ENCODE assay signal across 15 cellular contexts in genomic region chr10:95475827-95476481, GRCh38.
DNase-seq lines count a peak whose midpoint lies in the region; ATAC-seq and TF ChIP-seq lines count a peak whose summit lies in the region.
"Had no signal": no experiment of that assay in that cellular context is flagged by ENCODE, and none has a peak within 500 bp of the region (broad histone marks: within the 10 kb centered on the region; RNA-seq: fewer than 3 reads in every experiment).

No MANE protein-coding gene starts in this region.

- peak overlapping the region in 2 of 3 experiments; percentile 96 to 98; a peak in 5 of 7 replicates for H3K27ac Mint-ChIP-seq in H9
- H3K27ac Mint-ChIP-seq: activated CD4-positive, alpha-beta T cell treated with anti-CD3 and anti-CD28 coated beads, Interleukin-2, amount 10 ng/mL, durations not matched to agents 24 days and 14 days; activated T-helper 17 cell treated with anti-CD3 and anti-CD28 coated beads, Interleukin-2, amount 50 U/mL, for 72 hours; IgD-negative memory B cell had no signal

- H3K4me1 ChIP-seq in H9 (ENCODE audit: insufficient read depth, low read length) (peaks cover 18% of the 10 kb centered on the region; the same call in 1 of the 2 replicates), Peyer's patch (peaks cover 0 to 36% (median 2%) of the 10 kb centered on the region in 4 donors), iPS-20b (ENCODE audit: insufficient read depth, low read length) (peaks cover 39% of the 10 kb centered on the region), skeletal muscle tissue (ENCODE audit: control insufficient read depth in 3 of 3, insufficient read depth in 3 of 3, low read length in 3 of 3) (peaks cover 65 to 83% (median 76%) of the 10 kb centered on the region in 3 donors)

- H2BK5ac ChIP-seq in H9 (ENCODE audit: insufficient read length, low read length): no peak overlapping the region

- no peaks in the 10 kb centered on the region for H3K9me3 Mint-ChIP-seq in H9
- H3K9me3 Mint-ChIP-seq: activated CD4-positive, alpha-beta T cell treated with anti-CD3 and anti-CD28 coated beads, Interleukin-2, amount 10 ng/mL, durations not matched to agents 24 days and 14 days; activated T-helper 17 cell treated with anti-CD3 and anti-CD28 coated beads, Interleukin-2, amount 50 U/mL, for 72 hours; IgD-negative memory B cell had no signal

- H3K4ac ChIP-seq in H9 (ENCODE audit: low read depth, low read length): no peak overlapping the region

- H2AK5ac ChIP-seq in H9 (ENCODE audit: insufficient read length, low read length): no peak overlapping the region

- no peak overlapping the region for H4K5ac ChIP-seq in H9 (ENCODE audit: insufficient read length, low read depth, low read length)

- H3K4me1 Mint-ChIP-seq in H9: peaks cover 62 to 73% of the 10 kb centered on the region in 2 experiments
- H3K4me1 Mint-ChIP-seq: activated CD4-positive, alpha-beta T cell treated with anti-CD3 and anti-CD28 coated beads, Interleukin-2, amount 10 ng/mL, durations not matched to agents 24 days and 14 days; activated T-helper 17 cell treated with anti-CD3 and anti-CD28 coated beads, Interleukin-2, amount 50 U/mL, for 72 hours had no signal

- H3K36me3 ChIP-seq in Peyer's patch (no peaks in the 10 kb centered on the region), iPS-20b (ENCODE audit: insufficient read depth, low read depth, low read length) (no peaks in the 10 kb centered on the region), skeletal muscle tissue (ENCODE audit: control insufficient read depth in 3 of 3, insufficient read depth in 3 of 3, low read length in 3 of 3) (no peaks in the 10 kb centered on the region)
- H3K36me3 ChIP-seq: BLaER1 treated with 17β-estradiol and CSF1 and Interleukin-3, amounts not matched to agents 10 nM and 100 nM; brain microvascular endothelial cell had no signal

- no peak overlapping the region for H2BK20ac ChIP-seq in H9 (ENCODE audit: low read depth, low read length, poor library complexity, severe bottlenecking)

- no peak overlapping the region for H3K56ac ChIP-seq in H9 (ENCODE audit: insufficient read length, low read depth, low read length)

- H3K4me3 ChIP-seq in Peyer's patch (no peak overlapping the region), iPS-20b (ENCODE audit: low read length) (peak overlapping the region; percentile 28; the same call in 1 of the 2 replicates), skeletal muscle tissue (ENCODE audit: low read length in 3 of 3) (no peak overlapping the region)
- H3K4me3 ChIP-seq: BLaER1 treated with 17β-estradiol and CSF1 and Interleukin-3, amounts not matched to agents 10 nM and 100 nM had no signal

- H3K9me3 ChIP-seq in H9 (ENCODE audit: control insufficient read depth, low read depth, low read length) (no peaks in the 10 kb centered on the region), Peyer's patch (no peaks in the 10 kb centered on the region), iPS-20b (ENCODE audit: insufficient read depth, low read depth, low read length) (no peaks in the 10 kb centered on the region), skeletal muscle tissue (ENCODE audit: control insufficient read depth in 3 of 3, low read length in 3 of 3) (no peaks in the 10 kb centered on the region)
- H3K9me3 ChIP-seq: BLaER1 treated with 17β-estradiol and CSF1 and Interleukin-3, amounts not matched to agents 10 nM and 100 nM had no signal

- H4K8ac ChIP-seq in H9 (replicated peaks; ENCODE audit: insufficient read length, low read depth, low read length): no peak overlapping the region

- H3K36me3 Mint-ChIP-seq in H9 (ENCODE audit: insufficient read depth in 1 of 3, low read depth in 3 of 3): peaks cover 0 to 2% (median 2%) of the 10 kb centered on the region in 3 experiments; a peak in 1 of 7 replicates
- H3K36me3 Mint-ChIP-seq: IgD-negative memory B cell had no signal

- peak overlapping the region; percentile 39; the same call in 1 of the 2 replicates for H3K14ac ChIP-seq in H9 (ENCODE audit: insufficient read depth, low read length)

- peak overlapping the region; percentile 22 for H3T11ph ChIP-seq in H9 (ENCODE audit: low read length)

- H3K27me3 ChIP-seq in H9 (ENCODE audit: insufficient read depth, low read length): no peaks in the 10 kb centered on the region
- no peaks in the 10 kb centered on the region for H3K27me3 ChIP-seq in Peyer's patch
- no peaks in the 10 kb centered on the region for H3K27me3 ChIP-seq in iPS-20b (ENCODE audit: insufficient read depth, low read length)
- H3K27me3 ChIP-seq in skeletal muscle tissue (ENCODE audit: control insufficient read depth in 3 of 3, insufficient read depth in 3 of 3, low read length in 3 of 3): no peaks in the 10 kb centered on the region
- H3K27me3 ChIP-seq: BLaER1 treated with 17β-estradiol and CSF1 and Interleukin-3, amounts not matched to agents 10 nM and 100 nM; brain microvascular endothelial cell had no signal

- H2BK120ac ChIP-seq in H9 (ENCODE audit: low read depth, low read length, poor library complexity, severe bottlenecking): no peak overlapping the region

- H3K79me1 ChIP-seq in H9 (ENCODE audit: insufficient read depth, low read depth, low read length, poor library complexity, severe bottlenecking): no peaks in the 10 kb centered on the region

- peaks cover 2% of the 10 kb centered on the region; the same call in 1 of the 2 replicates for H3K79me2 ChIP-seq in H9 (ENCODE audit: insufficient read depth, low read length)

- H4K20me1 ChIP-seq in H9 (ENCODE audit: control insufficient read depth, insufficient read depth, insufficient read length): no peaks in the 10 kb centered on the region
- H4K20me1 ChIP-seq: BLaER1 treated with 17β-estradiol and CSF1 and Interleukin-3, amounts not matched to agents 10 nM and 100 nM had no signal

- H2AFZ ChIP-seq in H9 (ENCODE audit: low read length): no peak overlapping the region

- H3K27me3 Mint-ChIP-seq in H9 (ENCODE audit: low read depth): no peaks in the 10 kb centered on the region
- H3K27me3 Mint-ChIP-seq: activated T-helper 17 cell treated with anti-CD3 and anti-CD28 coated beads, Interleukin-2, amount 50 U/mL, for 72 hours; IgD-negative memory B cell had no signal

- H3K9ac ChIP-seq in H9 (ENCODE audit: extremely low read depth, insufficient read length, low read length) (no peak overlapping the region), iPS-20b (ENCODE audit: low read depth, low read length) (peak overlapping the region; percentile 54; the same call in 1 of the 2 replicates), skeletal muscle tissue (ENCODE audit: low read depth in 1 of 3, low read length in 3 of 3) (peak overlapping the region in 1 of 3 donors; percentile 29)
- H3K9ac ChIP-seq: BLaER1 treated with 17β-estradiol and CSF1 and Interleukin-3, amounts not matched to agents 10 nM and 100 nM had no signal

- no peak overlapping the region for H2BK15ac ChIP-seq in H9 (ENCODE audit: low read depth, low read length)

- DNase-seq in H9 (no peak), Peyer's patch (peak in 2 of 3 donors; percentile 83 to 85)
- DNase-seq in stimulated activated CD4-positive, alpha-beta T cell treated with anti-CD3 and anti-CD28 coated beads, Interleukin-4, amount 100 ng/mL, for 4 hours: no peak
- DNase-seq in central memory CD4-positive, alpha-beta T cell: no peak
- DNase-seq: activated CD4-positive, alpha-beta T cell treated with anti-CD3 and anti-CD28 coated beads, Interleukin-2, amount 10 ng/mL, durations not matched to agents 24 days and 14 days; brain microvascular endothelial cell; NCI-H1417 treated with DMSO at 0.1 percent for 48 hours had no signal

- ATAC-seq in GM21786 (IDR thresholded peaks at IDR 0.05; ENCODE audit: unreplicated experiment) (no peak), GM18858 (IDR thresholded peaks at IDR 0.05; ENCODE audit: unreplicated experiment) (no peak)
- ATAC-seq: activated T-helper 17 cell treated with anti-CD3 and anti-CD28 coated beads, Interleukin-2, amount 50 U/mL, for 72 hours; esophagus mucosa had no signal

- TF ChIP-seq POLR2A in Peyer's patch (IDR thresholded peaks at IDR 0.05): no peak

- H2BK12ac ChIP-seq in H9 (ENCODE audit: insufficient read length, low read depth, low read length): no peak overlapping the region

- no CpG with 5 or more reads among the region's 8 CpGs for WGBS in H9 (ENCODE audit: extremely low coverage, insufficient read length, low lambda C conversion rate)

- peak overlapping the region in 1 of 2 experiments; percentile 6; a peak in 1 of 5 replicates for H3K4me3 Mint-ChIP-seq in H9
- H3K4me3 Mint-ChIP-seq: activated CD4-positive, alpha-beta T cell treated with anti-CD3 and anti-CD28 coated beads, Interleukin-2, amount 10 ng/mL, durations not matched to agents 24 days and 14 days; activated T-helper 17 cell treated with anti-CD3 and anti-CD28 coated beads, Interleukin-2, amount 50 U/mL, for 72 hours; IgD-negative memory B cell had no signal

- TF ChIP-seq CTCF in H9 (conservative IDR thresholded peaks at IDR 0.05) (no peak), Peyer's patch (IDR thresholded peaks at IDR 0.05) (no peak)

- peak overlapping the region; percentile 21 for H3K18ac ChIP-seq in H9 (ENCODE audit: insufficient read length, low read depth, low read length)

- H3K4me2 ChIP-seq in H9 (ENCODE audit: insufficient read depth, insufficient read length, low read length): no peak overlapping the region
- H3K4me2 ChIP-seq: BLaER1 treated with 17β-estradiol and CSF1 and Interleukin-3, amounts not matched to agents 10 nM and 100 nM had no signal

- no peaks in the 10 kb centered on the region for H3K23me2 ChIP-seq in H9 (ENCODE audit: insufficient read length, low read depth, low read length, poor library complexity, severe bottlenecking)

- H4K91ac ChIP-seq in H9 (ENCODE audit: insufficient read length, low read depth, low read length): no peak overlapping the region

- no peak overlapping the region for H3K23ac ChIP-seq in H9 (ENCODE audit: insufficient read length, low read depth, low read length)

- H3K27ac ChIP-seq in H9 (ENCODE audit: insufficient read length, low read depth, low read length) (peak overlapping the region; percentile 67), Peyer's patch (peak overlapping the region in 3 of 4 donors; percentile 35 to 68 (median 46)), iPS-20b (ENCODE audit: low read length) (no peak overlapping the region), skeletal muscle tissue (ENCODE audit: low read depth, low read length) (peak overlapping the region; percentile 92)
- H3K27ac ChIP-seq: BLaER1 treated with 17β-estradiol and CSF1 and Interleukin-3, amounts not matched to agents 10 nM and 100 nM; brain microvascular endothelial cell had no signal

Comparison
In these comparisons a context has a peak if more than half of its experiments do, and no peak if none do; other contexts are left out.
1. DNase-seq: peak in Peyer's patch (2 of 3); none in H9 (single experiment), stimulated activated CD4-positive, alpha-beta T cell treated with anti-CD3 and anti-CD28 coated beads, Interleukin-4, amount 100 ng/mL, for 4 hours (0 of 2) and central memory CD4-positive, alpha-beta T cell (single experiment).